ENCODE assay signal across 13 cellular contexts in genomic region chr9:113996531-113997001, GRCh38.
"Had no signal": no experiment of that assay in that cellular context is flagged by ENCODE, and none has a peak within 500 bp of the region (broad histone marks: within the 10 kb centered on the region; RNA-seq: fewer than 3 reads in every experiment).

No MANE protein-coding gene starts in this region.

- H3K4me3 ChIP-seq: ascending aorta, breast epithelium, tibial artery, uterus had no signal

- ATAC-seq: activated naive CD8-positive, alpha-beta T cell treated with anti-CD3 and anti-CD28 coated beads, Interleukin-2, amount 50 U/mL, for 24 hours; left cardiac atrium; stimulated activated effector memory CD8-positive, alpha-beta T cell treated with anti-CD3 and anti-CD28 coated beads, Interleukin-12 subunit alpha, Interleukin-12 subunit beta, amount 100 ng/mL, for 72 hours; T-cell had no signal

- H3K9me3 ChIP-seq: ascending aorta, breast epithelium, SK-N-SH, tibial artery, uterus had no signal

- H3K36me3 ChIP-seq: ascending aorta, breast epithelium, uterus had no signal

- DNase-seq: activated CD4-positive, alpha-beta memory T cell treated with anti-CD3 and anti-CD28 coated beads for 36 hours; activated naive CD4-positive, alpha-beta T cell treated with anti-CD3 and anti-CD28 coated beads for 36 hours; activated naive CD8-positive, alpha-beta T cell treated with anti-CD3 and anti-CD28 coated beads, Interleukin-2, amount 50 U/mL, for 24 hours; left cardiac atrium; occipital lobe; SK-N-SH; T1000; tibial artery had no signal

- H3K27ac ChIP-seq: ascending aorta, breast epithelium, tibial artery, uterus had no signal

- H3K4me2 ChIP-seq: SK-N-SH had no signal

- H3K27me3 ChIP-seq: ascending aorta, breast epithelium, tibial artery, uterus had no signal
